24 cellular contexts compared by ENCODE assay signal in genomic region chr10:132860527-132860926, GRCh38.
DNase-seq lines count a peak whose midpoint lies in the region; ATAC-seq and TF ChIP-seq lines count a peak whose summit lies in the region.
"Had no signal": no experiment of that assay in that cellular context is flagged by ENCODE, and none has a peak within 500 bp of the region (broad histone marks: within the 10 kb centered on the region; RNA-seq: fewer than 3 reads in every experiment).

No MANE protein-coding gene starts in this region.

- H3K4me3 Mint-ChIP-seq in natural killer cell treated with Interleukin-12 subunit alpha and Interleukin-12 subunit beta and Interleukin-15 and Interleukin-18, amount 100 ng/mL, for 72 hours = no peak overlapping the region
- H3K4me3 Mint-ChIP-seq in natural killer cell (no peak overlapping the region), chondrocyte (ENCODE audit: unreplicated experiment) (no peak overlapping the region), nephron progenitor cell (no peak overlapping the region)
- H3K4me3 Mint-ChIP-seq: activated CD4-positive, alpha-beta T cell treated with anti-CD3 and anti-CD28 coated beads, Interleukin-2, amount 10 ng/mL, durations not matched to agents 7 days and 5 days; CD8-positive, alpha-beta T cell; IgD-negative memory B cell; T-cell had no signal

- H3K27me3 Mint-ChIP-seq in natural killer cell treated with Interleukin-12 subunit alpha and Interleukin-12 subunit beta and Interleukin-15 and Interleukin-18, amount 100 ng/mL, for 72 hours = peaks cover 3 to 17% of the 10 kb centered on the region in 2 donors
- H3K27me3 Mint-ChIP-seq in natural killer cell (ENCODE audit: low read depth in 2 of 2) (no peaks in the 10 kb centered on the region), chondrocyte (ENCODE audit: low read depth) (peaks cover 57% of the 10 kb centered on the region), nephron progenitor cell (ENCODE audit: low read depth, poor library complexity) (peaks cover 8% of the 10 kb centered on the region)
- H3K27me3 Mint-ChIP-seq: activated CD4-positive, alpha-beta T cell treated with anti-CD3 and anti-CD28 coated beads, Interleukin-2, amount 10 ng/mL, durations not matched to agents 7 days and 5 days had no signal

- no peaks in the 10 kb centered on the region for H3K9me3 Mint-ChIP-seq in natural killer cell treated with Interleukin-12 subunit alpha and Interleukin-12 subunit beta and Interleukin-15 and Interleukin-18, amount 100 ng/mL, for 72 hours
- H3K9me3 Mint-ChIP-seq in natural killer cell (no peaks in the 10 kb centered on the region), chondrocyte (ENCODE audit: low read depth) (peaks cover 12% of the 10 kb centered on the region), nephron progenitor cell (peaks cover 16% of the 10 kb centered on the region)
- H3K9me3 Mint-ChIP-seq: activated CD4-positive, alpha-beta T cell treated with anti-CD3 and anti-CD28 coated beads, Interleukin-2, amount 10 ng/mL, durations not matched to agents 7 days and 5 days had no signal

- ATAC-seq in natural killer cell treated with Interleukin-12 subunit alpha and Interleukin-12 subunit beta and Interleukin-15 and Interleukin-18, amount 100 ng/mL, for 72 hours = no peak
- ATAC-seq in natural killer cell (no peak), GM19351 (IDR thresholded peaks at IDR 0.05; ENCODE audit: unreplicated experiment) (no peak)
- ATAC-seq: CD8-positive, alpha-beta T cell; gastroesophageal sphincter; mucosa of descending colon; T-cell had no signal

- H3K4me1 Mint-ChIP-seq in natural killer cell treated with Interleukin-12 subunit alpha and Interleukin-12 subunit beta and Interleukin-15 and Interleukin-18, amount 100 ng/mL, for 72 hours (ENCODE audit: low read depth in 2 of 2) = peaks cover 0 to 12% of the 10 kb centered on the region in 2 donors
- H3K4me1 Mint-ChIP-seq in natural killer cell (peaks cover 9 to 26% of the 10 kb centered on the region in 2 donors), chondrocyte (ENCODE audit: low read depth) (peaks cover 3% of the 10 kb centered on the region), nephron progenitor cell (peaks cover 53% of the 10 kb centered on the region)

- no peak overlapping the region for H3K27ac Mint-ChIP-seq in natural killer cell treated with Interleukin-12 subunit alpha and Interleukin-12 subunit beta and Interleukin-15 and Interleukin-18, amount 100 ng/mL, for 72 hours
- no peak overlapping the region for H3K27ac Mint-ChIP-seq in natural killer cell
- H3K27ac Mint-ChIP-seq in chondrocyte (ENCODE audit: unreplicated experiment) = no peak overlapping the region
- peak overlapping the region; percentile 71 for H3K27ac Mint-ChIP-seq in nephron progenitor cell
- H3K27ac Mint-ChIP-seq: CD8-positive, alpha-beta T cell; IgD-negative memory B cell; T-cell had no signal

- no peak for TF ChIP-seq CTCF in natural killer cell (IDR thresholded peaks at IDR 0.05)
- no peak for TF ChIP-seq CTCF in chondrocyte (IDR thresholded peaks at IDR 0.05)
- no peak for TF ChIP-seq CTCF in nephron progenitor cell (IDR thresholded peaks at IDR 0.05)

- peak; percentile 44 for DNase-seq in natural killer cell treated with Interleukin-12 subunit alpha and Interleukin-12 subunit beta and Interleukin-15 and Interleukin-18, amount 100 ng/mL, for 72 hours (ENCODE audit: low spot score)
- no peak for DNase-seq in natural killer cell
- DNase-seq in chondrocyte (ENCODE audit: low spot score) = peak; percentile 91
- no peak for DNase-seq in nephron progenitor cell
- no peak for DNase-seq in iPS-NIHi7 (ENCODE audit: extremely low spot score)
- no peak for DNase-seq in activated CD4-positive, alpha-beta T cell treated with anti-CD3 and anti-CD28 coated beads for 48 hours
- no peak for DNase-seq in anterior cingulate cortex (lab: John Stamatoyannopoulos, UW)
- DNase-seq: activated CD4-positive, alpha-beta T cell treated with anti-CD3 and anti-CD28 coated beads, Interleukin-2, amount 10 ng/mL, durations not matched to agents 7 days and 5 days; activated gamma-delta T cell; CD8-positive, alpha-beta T cell; DMS53; effector CD8-positive, alpha-beta T cell; esophagus squamous epithelium; GF-D8; MG63; mucosa of descending colon; NCI-H1436; NCI-H2171 treated with DMSO at 0.1 percent for 48 hours; NCI-H526; SHP77 treated with DMSO at 0.1 percent for 48 hours had no signal

- intact Hi-C loops in natural killer cell (cut with micrococcal nuclease) = no loop called here

- no peaks in the 10 kb centered on the region for H3K36me3 Mint-ChIP-seq in natural killer cell treated with Interleukin-12 subunit alpha and Interleukin-12 subunit beta and Interleukin-15 and Interleukin-18, amount 100 ng/mL, for 72 hours
- H3K36me3 Mint-ChIP-seq in natural killer cell = no peaks in the 10 kb centered on the region
- H3K36me3 Mint-ChIP-seq in chondrocyte (ENCODE audit: low read depth) = peaks cover 2% of the 10 kb centered on the region
- no peaks in the 10 kb centered on the region for H3K36me3 Mint-ChIP-seq in nephron progenitor cell (ENCODE audit: low read depth)
- H3K36me3 Mint-ChIP-seq: CD8-positive, alpha-beta T cell; IgD-negative memory B cell; T-cell had no signal

Comparison
In these comparisons a context has a peak if more than half of its experiments do, and no peak if none do; other contexts are left out.
1. DNase-seq: peak in natural killer cell treated with Interleukin-12 subunit alpha and Interleukin-12 subunit beta and Interleukin-15 and Interleukin-18, amount 100 ng/mL, for 72 hours (single experiment) and chondrocyte (single experiment); none in natural killer cell (single experiment), nephron progenitor cell (single experiment), iPS-NIHi7 (single experiment), activated CD4-positive, alpha-beta T cell treated with anti-CD3 and anti-CD28 coated beads for 48 hours (single experiment) and anterior cingulate cortex (0 of 58).